ENCODE assay signal across 1 cellular context in the genomic region with DNA sequence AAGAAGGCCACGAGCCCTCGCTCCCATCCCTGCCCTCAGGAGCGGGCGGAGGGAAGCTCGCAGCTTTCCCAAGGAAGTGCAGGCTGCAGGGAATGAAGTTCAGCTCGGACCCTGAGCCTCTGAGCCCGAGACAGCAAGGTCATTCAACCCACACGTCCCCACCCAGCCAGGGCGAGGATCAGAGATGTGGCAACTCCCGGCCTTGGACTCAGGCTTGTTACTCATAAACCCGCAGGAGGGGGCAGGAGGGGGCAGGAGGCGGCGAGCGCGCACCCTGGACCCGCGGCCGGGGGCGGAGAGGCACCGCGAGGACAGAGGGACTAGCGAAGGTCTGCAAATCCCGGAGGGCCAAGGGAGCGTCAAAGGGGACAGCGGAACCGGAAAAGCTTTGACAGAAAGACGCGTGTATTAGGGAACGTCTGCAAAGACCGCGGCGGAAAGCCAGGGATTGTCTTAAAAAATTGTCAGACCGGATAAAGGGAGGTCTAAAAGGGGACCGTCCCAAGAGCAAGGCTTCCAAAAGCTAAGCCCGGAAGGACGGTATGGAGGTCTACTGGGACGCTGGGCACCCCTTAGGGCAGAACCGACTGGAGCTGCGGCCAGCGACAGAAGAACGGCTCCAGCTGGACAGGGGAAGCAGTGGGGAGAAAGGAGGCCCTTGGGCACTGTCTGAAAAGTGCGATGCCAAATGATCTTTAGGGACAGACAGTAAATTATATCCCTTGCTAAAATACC.
TF ChIP-seq lines count a peak whose summit lies in the region.

No MANE protein-coding gene starts in this region.

TF ChIP-seq in HepG2, 621 proteins besides CTCF, POLR2A, EP300 and RAD21 (continued from another document and continues in another):
- TF ChIP-seq, protein P1, sequence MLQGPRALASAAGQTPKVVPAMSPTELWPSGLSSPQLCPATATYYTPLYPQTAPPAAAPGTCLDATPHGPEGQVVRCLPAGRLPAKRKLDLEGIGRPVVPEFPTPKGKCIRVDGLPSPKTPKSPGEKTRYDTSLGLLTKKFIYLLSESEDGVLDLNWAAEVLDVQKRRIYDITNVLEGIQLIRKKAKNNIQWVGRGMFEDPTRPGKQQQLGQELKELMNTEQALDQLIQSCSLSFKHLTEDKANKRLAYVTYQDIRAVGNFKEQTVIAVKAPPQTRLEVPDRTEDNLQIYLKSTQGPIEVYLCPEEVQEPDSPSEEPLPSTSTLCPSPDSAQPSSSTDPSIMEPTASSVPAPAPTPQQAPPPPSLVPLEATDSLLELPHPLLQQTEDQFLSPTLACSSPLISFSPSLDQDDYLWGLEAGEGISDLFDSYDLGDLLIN (CRISPR knock-in tag; IDR thresholded peaks at IDR 0.05; ENCODE audit: borderline replicate concordance): peak; percentile 72
- no peak for TF ChIP-seq ZNF33A (CRISPR knock-in tag; IDR thresholded peaks at IDR 0.05; ENCODE audit: borderline replicate concordance)
- no peak for TF ChIP-seq PHF20 (CRISPR knock-in tag; IDR thresholded peaks at IDR 0.05)
- TF ChIP-seq ZNF776 (CRISPR knock-in tag; IDR thresholded peaks at IDR 0.05): peak; percentile 89; the same call in 1 of the 2 replicates
- TF ChIP-seq, protein P2, sequence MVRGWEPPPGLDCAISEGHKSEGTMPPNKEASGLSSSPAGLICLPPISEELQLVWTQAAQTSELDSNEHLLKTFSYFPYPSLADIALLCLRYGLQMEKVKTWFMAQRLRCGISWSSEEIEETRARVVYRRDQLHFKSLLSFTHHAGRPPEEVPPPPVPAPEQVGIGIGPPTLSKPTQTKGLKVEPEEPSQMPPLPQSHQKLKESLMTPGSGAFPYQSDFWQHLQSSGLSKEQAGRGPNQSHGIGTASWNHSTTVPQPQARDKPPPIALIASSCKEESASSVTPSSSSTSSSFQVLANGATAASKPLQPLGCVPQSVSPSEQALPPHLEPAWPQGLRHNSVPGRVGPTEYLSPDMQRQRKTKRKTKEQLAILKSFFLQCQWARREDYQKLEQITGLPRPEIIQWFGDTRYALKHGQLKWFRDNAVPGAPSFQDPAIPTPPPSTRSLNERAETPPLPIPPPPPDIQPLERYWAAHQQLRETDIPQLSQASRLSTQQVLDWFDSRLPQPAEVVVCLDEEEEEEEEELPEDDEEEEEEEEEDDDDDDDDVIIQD (CRISPR knock-in tag; IDR thresholded peaks at IDR 0.05; ENCODE audit: low read depth): peak; percentile 99
- peak; percentile 65 for TF ChIP-seq ZNF629 (CRISPR knock-in tag; conservative IDR thresholded peaks at IDR 0.05)
- TF ChIP-seq, protein P3, sequence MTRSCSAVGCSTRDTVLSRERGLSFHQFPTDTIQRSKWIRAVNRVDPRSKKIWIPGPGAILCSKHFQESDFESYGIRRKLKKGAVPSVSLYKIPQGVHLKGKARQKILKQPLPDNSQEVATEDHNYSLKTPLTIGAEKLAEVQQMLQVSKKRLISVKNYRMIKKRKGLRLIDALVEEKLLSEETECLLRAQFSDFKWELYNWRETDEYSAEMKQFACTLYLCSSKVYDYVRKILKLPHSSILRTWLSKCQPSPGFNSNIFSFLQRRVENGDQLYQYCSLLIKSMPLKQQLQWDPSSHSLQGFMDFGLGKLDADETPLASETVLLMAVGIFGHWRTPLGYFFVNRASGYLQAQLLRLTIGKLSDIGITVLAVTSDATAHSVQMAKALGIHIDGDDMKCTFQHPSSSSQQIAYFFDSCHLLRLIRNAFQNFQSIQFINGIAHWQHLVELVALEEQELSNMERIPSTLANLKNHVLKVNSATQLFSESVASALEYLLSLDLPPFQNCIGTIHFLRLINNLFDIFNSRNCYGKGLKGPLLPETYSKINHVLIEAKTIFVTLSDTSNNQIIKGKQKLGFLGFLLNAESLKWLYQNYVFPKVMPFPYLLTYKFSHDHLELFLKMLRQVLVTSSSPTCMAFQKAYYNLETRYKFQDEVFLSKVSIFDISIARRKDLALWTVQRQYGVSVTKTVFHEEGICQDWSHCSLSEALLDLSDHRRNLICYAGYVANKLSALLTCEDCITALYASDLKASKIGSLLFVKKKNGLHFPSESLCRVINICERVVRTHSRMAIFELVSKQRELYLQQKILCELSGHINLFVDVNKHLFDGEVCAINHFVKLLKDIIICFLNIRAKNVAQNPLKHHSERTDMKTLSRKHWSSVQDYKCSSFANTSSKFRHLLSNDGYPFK (CRISPR knock-in tag; IDR thresholded peaks at IDR 0.05; ENCODE audit: borderline replicate concordance): peak; percentile 84
- peak; percentile 95 for TF ChIP-seq YEATS2 (CRISPR knock-in tag; IDR thresholded peaks at IDR 0.05; ENCODE audit: borderline replicate concordance)
- TF ChIP-seq ZNF256 (CRISPR knock-in tag; conservative IDR thresholded peaks at IDR 0.05): 0 out of 2 replicates have a peak, but pooled peaks have one; percentile 78
- TF ChIP-seq, protein P4, sequence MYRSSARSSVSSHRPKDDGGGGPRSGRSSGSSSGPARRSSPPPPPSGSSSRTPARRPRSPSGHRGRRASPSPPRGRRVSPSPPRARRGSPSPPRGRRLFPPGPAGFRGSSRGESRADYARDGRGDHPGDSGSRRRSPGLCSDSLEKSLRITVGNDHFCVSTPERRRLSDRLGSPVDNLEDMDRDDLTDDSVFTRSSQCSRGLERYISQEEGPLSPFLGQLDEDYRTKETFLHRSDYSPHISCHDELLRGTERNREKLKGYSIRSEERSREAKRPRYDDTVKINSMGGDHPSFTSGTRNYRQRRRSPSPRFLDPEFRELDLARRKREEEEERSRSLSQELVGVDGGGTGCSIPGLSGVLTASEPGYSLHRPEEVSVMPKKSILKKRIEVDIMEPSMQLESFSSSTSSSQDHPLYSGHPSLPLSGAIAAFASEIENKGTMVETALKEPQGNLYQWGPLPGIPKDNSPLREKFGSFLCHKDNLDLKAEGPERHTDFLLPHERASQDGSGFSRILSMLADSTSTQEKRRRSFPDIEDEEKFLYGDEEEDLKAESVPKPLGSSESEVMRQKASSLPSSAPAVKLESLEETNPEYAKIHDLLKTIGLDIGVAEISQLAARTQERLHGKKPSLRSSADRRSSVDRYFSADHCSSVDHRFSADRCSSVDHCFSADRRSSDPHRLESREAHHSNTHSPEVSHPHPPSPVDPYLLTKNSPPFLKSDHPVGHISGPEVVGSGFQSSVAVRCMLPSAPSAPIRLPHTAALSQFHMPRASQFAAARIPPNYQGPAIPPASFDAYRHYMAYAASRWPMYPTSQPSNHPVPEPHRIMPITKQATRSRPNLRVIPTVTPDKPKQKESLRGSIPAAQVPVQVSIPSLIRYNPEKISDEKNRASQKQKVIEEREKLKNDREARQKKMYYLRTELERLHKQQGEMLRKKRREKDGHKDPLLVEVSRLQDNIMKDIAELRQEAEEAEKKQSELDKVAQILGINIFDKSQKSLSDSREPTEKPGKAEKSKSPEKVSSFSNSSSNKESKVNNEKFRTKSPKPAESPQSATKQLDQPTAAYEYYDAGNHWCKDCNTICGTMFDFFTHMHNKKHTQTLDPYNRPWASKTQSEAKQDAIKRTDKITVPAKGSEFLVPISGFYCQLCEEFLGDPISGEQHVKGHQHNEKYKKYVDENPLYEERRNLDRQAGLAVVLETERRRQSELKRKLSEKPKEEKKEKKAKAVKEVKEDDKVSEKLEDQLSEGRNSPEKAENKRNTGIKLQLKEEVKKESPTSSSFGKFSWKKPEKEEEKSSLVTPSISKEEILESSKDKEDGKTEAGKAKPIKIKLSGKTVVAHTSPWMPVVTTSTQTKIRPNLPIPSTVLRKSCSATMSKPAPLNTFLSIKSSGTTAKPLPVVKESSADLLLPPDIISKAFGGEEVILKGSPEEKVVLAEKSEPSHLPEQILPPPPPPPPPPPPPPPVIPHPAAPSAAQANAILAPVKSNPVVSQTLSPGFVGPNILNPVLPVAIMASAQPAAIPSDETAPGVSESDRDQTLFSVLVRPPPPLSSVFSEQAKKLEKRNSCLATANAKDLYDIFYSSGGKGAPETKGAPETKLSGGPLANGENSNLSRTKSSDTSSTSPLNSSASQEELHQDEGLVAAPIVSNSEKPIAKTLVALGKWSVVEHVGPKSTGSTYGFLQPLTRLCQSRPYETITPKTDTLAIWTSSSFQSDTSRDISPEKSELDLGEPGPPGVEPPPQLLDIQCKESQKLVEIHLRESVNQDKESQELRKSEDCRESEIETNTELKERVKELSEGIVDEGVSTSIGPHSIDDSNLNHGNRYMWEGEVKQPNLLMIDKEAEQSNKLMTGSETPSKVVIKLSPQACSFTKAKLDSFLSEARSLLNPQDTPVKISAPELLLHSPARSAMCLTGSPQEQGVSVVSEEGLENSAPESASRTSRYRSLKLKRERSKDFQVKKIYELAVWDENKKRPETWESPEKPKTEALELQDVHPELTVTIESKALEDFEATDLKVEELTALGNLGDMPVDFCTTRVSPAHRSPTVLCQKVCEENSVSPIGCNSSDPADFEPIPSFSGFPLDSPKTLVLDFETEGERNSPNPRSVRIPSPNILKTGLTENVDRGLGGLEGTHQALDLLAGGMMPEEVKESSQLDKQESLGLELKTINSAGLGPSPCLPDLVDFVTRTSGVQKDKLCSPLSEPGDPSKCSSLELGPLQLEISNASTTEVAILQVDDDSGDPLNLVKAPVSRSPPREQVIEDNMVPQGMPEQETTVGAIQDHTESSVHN (CRISPR knock-in tag; IDR thresholded peaks at IDR 0.05): peak; percentile 99
- peak; percentile 98 for TF ChIP-seq ZFX (CRISPR knock-in tag; IDR thresholded peaks at IDR 0.05; ENCODE audit: low read depth)
- TF ChIP-seq HOXA7 (CRISPR knock-in tag; IDR thresholded peaks at IDR 0.05): no peak
- no peak for TF ChIP-seq EZH2 (conservative IDR thresholded peaks at IDR 0.05; ENCODE audit: low read depth, low read length)
- TF ChIP-seq, protein P5, sequence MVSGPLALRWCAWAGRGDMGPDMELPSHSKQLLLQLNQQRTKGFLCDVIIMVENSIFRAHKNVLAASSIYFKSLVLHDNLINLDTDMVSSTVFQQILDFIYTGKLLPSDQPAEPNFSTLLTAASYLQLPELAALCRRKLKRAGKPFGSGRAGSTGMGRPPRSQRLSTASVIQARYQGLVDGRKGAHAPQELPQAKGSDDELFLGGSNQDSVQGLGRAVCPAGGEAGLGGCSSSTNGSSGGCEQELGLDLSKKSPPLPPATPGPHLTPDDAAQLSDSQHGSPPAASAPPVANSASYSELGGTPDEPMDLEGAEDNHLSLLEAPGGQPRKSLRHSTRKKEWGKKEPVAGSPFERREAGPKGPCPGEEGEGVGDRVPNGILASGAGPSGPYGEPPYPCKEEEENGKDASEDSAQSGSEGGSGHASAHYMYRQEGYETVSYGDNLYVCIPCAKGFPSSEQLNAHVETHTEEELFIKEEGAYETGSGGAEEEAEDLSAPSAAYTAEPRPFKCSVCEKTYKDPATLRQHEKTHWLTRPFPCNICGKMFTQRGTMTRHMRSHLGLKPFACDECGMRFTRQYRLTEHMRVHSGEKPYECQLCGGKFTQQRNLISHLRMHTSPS (CRISPR knock-in tag; IDR thresholded peaks at IDR 0.05; ENCODE audit: low read depth): peak; percentile 93
- peak; percentile 87 for TF ChIP-seq HINFP (CRISPR knock-in tag; IDR thresholded peaks at IDR 0.05; ENCODE audit: low read depth)
- no peak; the same call in 1 of the 2 replicates for TF ChIP-seq RFX5 (IDR thresholded peaks at IDR 0.05; ENCODE audit: low read depth, low read length)
- TF ChIP-seq TFE3 (CRISPR knock-in tag; IDR thresholded peaks at IDR 0.05): peak; percentile 91
- TF ChIP-seq NONO (IDR thresholded peaks at IDR 0.05): no peak
- TF ChIP-seq NONO (CRISPR knock-in tag; conservative IDR thresholded peaks at IDR 0.05): no peak
- TF ChIP-seq REST (IDR thresholded peaks at IDR 0.05; ENCODE audit: borderline replicate concordance in 1 of 2, low read depth in 1 of 2, low read length in 2 of 2): peak in 1 of 2 experiments; percentile 83; a peak in 2 of 4 replicates
